In the genomic region with DNA sequence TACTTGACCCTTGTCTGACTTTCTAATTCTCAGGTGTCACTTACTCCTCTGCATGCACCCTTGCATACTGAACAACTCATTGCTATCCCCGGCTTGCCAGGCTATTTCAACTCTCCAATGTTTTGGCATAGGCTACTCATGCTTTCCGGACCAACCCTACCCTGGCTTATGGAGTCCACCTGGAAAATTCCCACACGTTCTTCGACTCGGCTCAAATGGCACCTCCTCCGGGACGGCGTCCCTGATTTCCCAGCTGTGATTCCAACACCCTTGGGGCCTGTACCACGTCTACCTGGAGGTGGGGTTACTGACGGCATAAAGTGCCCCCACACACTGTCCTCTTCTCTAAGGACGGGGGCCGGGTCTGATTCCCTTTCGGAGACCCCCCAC, we compare ENCODE assay signal across 8 cellular contexts. TPM values are rescaled to one million over a fixed set of nuclear protein-coding genes. Genes with fewer than 3 reads are reported as not detected.
A peak's percentile ranks its signal among the peaks of the same experiment; 100 is the strongest.
DNase-seq lines count a peak whose midpoint lies in the region; ATAC-seq and TF ChIP-seq lines count a peak whose summit lies in the region.

No MANE protein-coding gene starts in this region.

- no peak overlapping the region for H2BK120ac ChIP-seq in mesendoderm (ENCODE audit: low read depth, low read length)

- peak overlapping the region; percentile 29 for H3K18ac ChIP-seq in mesendoderm (ENCODE audit: low read length)

- H4K5ac ChIP-seq in mesendoderm (ENCODE audit: low read length): no peak overlapping the region

- CTCF ChIA-PET in A673 (lab: Charles Lee): interaction anchor here (0.5 to 0.6 kb wide), 3 partner anchors 30 to 293 kb away, joined by 3 to 8 read pairs (median 4); no protein-coding TSS in a partner anchor

- no CpG with 5 or more reads among the region's 13 CpGs for WGBS in mesendoderm (ENCODE audit: extremely low coverage, insufficient coverage, low lambda C conversion rate)
- 0% methylated on average over 13 of the region's 13 CpGs for WGBS in aorta, 2 donors

- TF ChIP-seq POLR2A in GM18505 (IDR thresholded peaks at IDR 0.05; ENCODE audit: borderline replicate concordance, extremely low read depth, insufficient read depth, insufficient read length): no peak

- H3K23ac ChIP-seq in mesendoderm (ENCODE audit: low read length): no peak overlapping the region

- peaks cover 37% of the 10 kb centered on the region for H3K36me3 ChIP-seq in A673 (ENCODE audit: insufficient read depth, low read length, poor library complexity, severe bottlenecking)
- peaks cover 2% of the 10 kb centered on the region for H3K36me3 ChIP-seq in mesendoderm (ENCODE audit: control insufficient read depth, insufficient read depth, low read length)
- H3K36me3 ChIP-seq in aorta (ENCODE audit: control insufficient read depth in 1 of 2, insufficient read depth in 2 of 2, low read length in 1 of 2): no peaks in the 10 kb centered on the region

- no peak overlapping the region for H2AK5ac ChIP-seq in mesendoderm (ENCODE audit: low read length)

- H3K27me3 ChIP-seq in A673 (replicated peaks; ENCODE audit: insufficient read depth, low read depth, low read length, poor library complexity) (no peaks in the 10 kb centered on the region), mesendoderm (ENCODE audit: insufficient read depth, low read length, poor library complexity) (no peaks in the 10 kb centered on the region), aorta (ENCODE audit: control insufficient read depth in 1 of 2, insufficient read depth in 2 of 2, low read length in 1 of 2) (no peaks in the 10 kb centered on the region)

- intact Hi-C loops in A673 (cut with micrococcal nuclease; ENCODE audit: unreplicated experiment) (no loop called here), aorta (cut with DNase I) (loop anchor here in 1 of 2 donors (2.0 kb wide), 2 partner anchors 104 to 112 kb away; partner anchors contain the start of gene WDR81)

- TF ChIP-seq CTCF in A673 (conservative IDR thresholded peaks at IDR 0.05; ENCODE audit: low read depth, low read length): no peak
- no peak for TF ChIP-seq CTCF in coronary artery (IDR thresholded peaks at IDR 0.05)

- H4K8ac ChIP-seq in mesendoderm (ENCODE audit: low read depth, low read length): peak overlapping the region; percentile 2

- POLR2A ChIA-PET in A673 (lab: Charles Lee; ENCODE audit: low non-redundant PET): no interaction called here

- H3K4me3 ChIP-seq in A673 (ENCODE audit: low read depth, low read length, poor library complexity, severe bottlenecking) (peak overlapping the region; percentile 93), coronary artery (peak overlapping the region; percentile 89), mesendoderm (ENCODE audit: low read length) (peak overlapping the region; percentile 82), aorta (ENCODE audit: low read length in 2 of 2) (peak overlapping the region; percentile 58 to 76)

- peak overlapping the region; percentile 89 for H3K4me2 ChIP-seq in mesendoderm (ENCODE audit: low read length)

- H3K79me2 ChIP-seq in mesendoderm (ENCODE audit: control insufficient read depth, insufficient read depth, low read length): peaks cover 18% of the 10 kb centered on the region

- peak; percentile 10 for ATAC-seq in GM18873 (IDR thresholded peaks at IDR 0.05; ENCODE audit: low FRiP score, unreplicated experiment)
- peak; percentile 35 for ATAC-seq in aorta (ENCODE audit: low FRiP score)
- ATAC-seq in GM18505 (IDR thresholded peaks at IDR 0.05; ENCODE audit: unreplicated experiment): no peak

- no peak for DNase-seq in A673 (ENCODE audit: low spot score)
- DNase-seq in NCI-H226: peak; percentile 31
- DNase-seq in coronary artery (ENCODE audit: low spot score): no peak
- no peak for DNase-seq in mesendoderm
- DNase-seq in aorta: no peak
- DNase-seq in NCI-H2107 (lab: John Stamatoyannopoulos, UW): no peak

- H3K9me3 ChIP-seq in A673 (ENCODE audit: low read depth, low read length, poor library complexity, severe bottlenecking) (no peaks in the 10 kb centered on the region), aorta (ENCODE audit: control insufficient read depth, low read length) (no peaks in the 10 kb centered on the region)

- peak overlapping the region; percentile 78 for H3K27ac ChIP-seq in A673 (ENCODE audit: low read depth, low read length, poor library complexity, severe bottlenecking)
- peak overlapping the region; percentile 80 to 93 for H3K27ac ChIP-seq in coronary artery
- H3K27ac ChIP-seq in mesendoderm (ENCODE audit: low read depth, low read length): no peak overlapping the region
- no peak overlapping the region for H3K27ac ChIP-seq in aorta (ENCODE audit: low read depth in 1 of 2, low read length in 2 of 2)

- BruUV-seq in A673 (replicated peaks; lab: Mats Ljungman, UMichigan): TSS peak; percentile 35

- H2BK5ac ChIP-seq in mesendoderm (ENCODE audit: low read length): no peak overlapping the region

- H2BK15ac ChIP-seq in mesendoderm (replicated peaks; ENCODE audit: low read depth): no peak overlapping the region

- H3K79me1 ChIP-seq in mesendoderm (ENCODE audit: low read length): peaks cover 11% of the 10 kb centered on the region

- peak overlapping the region; percentile 75 for H3K4ac ChIP-seq in mesendoderm (ENCODE audit: low read depth, low read length)

- peak overlapping the region; percentile 98 for H3K56ac ChIP-seq in mesendoderm (ENCODE audit: low read length)

- H3K9ac ChIP-seq in mesendoderm (ENCODE audit: low read length): peak overlapping the region; percentile 97

- H3K4me1 ChIP-seq in A673 (ENCODE audit: insufficient read depth, low read length, poor library complexity, severe bottlenecking) (peaks cover 4% of the 10 kb centered on the region), mesendoderm (ENCODE audit: control insufficient read depth, low read depth, low read length) (no peaks in the 10 kb centered on the region), aorta (ENCODE audit: control insufficient read depth in 1 of 2, insufficient read depth in 2 of 2, low read length in 2 of 2) (no peaks in the 10 kb centered on the region)

RNA-seq across cellular contexts. Expression of gene SMYD4, which starts 0.5 kb away (rescaled TPM):
- total RNA-seq in A673 (2021): 28.1 and 31.6 TPM in 2 replicates
- 6.9 TPM for polyA plus RNA-seq in mesendoderm (2013, experiment 1 of 2)
- 7.5 TPM for polyA plus RNA-seq in mesendoderm (2013, experiment 2 of 2)
- total RNA-seq in aorta: 10 to 100 TPM; 15.0 to 19.2 TPM
- 1 to 10 TPM; 2.4 to 9.5 TPM for polyA plus RNA-seq in aorta

RNA-seq across cellular contexts. Expression of gene RPA1, which starts 0.6 kb away (rescaled TPM):
- total RNA-seq in A673 (2021) (211 and 231 TPM in 2 replicates), aorta (10 to 100 TPM; 65.0 to 75.0 TPM)
- polyA plus RNA-seq in mesendoderm (2013, experiment 1 of 2): 54.4 TPM
- polyA plus RNA-seq in mesendoderm (2013, experiment 2 of 2): 54.3 TPM
- polyA plus RNA-seq in aorta: 10 to 100 TPM; 17.2 to 23.8 TPM

Comparison
In these comparisons a context has a peak if more than half of its experiments do, and no peak if none do; other contexts are left out.
1. H3K27ac ChIP-seq: peak in A673 (single experiment) and coronary artery (2 of 2); none in mesendoderm (single experiment) and aorta (0 of 2).
2. Peak in every context shown above with its lines, with median percentiles within 50 percentile points of each other: H3K4me3 ChIP-seq.